Comparison of ENCODE assay signal across 8 cellular contexts in the genomic region with DNA sequence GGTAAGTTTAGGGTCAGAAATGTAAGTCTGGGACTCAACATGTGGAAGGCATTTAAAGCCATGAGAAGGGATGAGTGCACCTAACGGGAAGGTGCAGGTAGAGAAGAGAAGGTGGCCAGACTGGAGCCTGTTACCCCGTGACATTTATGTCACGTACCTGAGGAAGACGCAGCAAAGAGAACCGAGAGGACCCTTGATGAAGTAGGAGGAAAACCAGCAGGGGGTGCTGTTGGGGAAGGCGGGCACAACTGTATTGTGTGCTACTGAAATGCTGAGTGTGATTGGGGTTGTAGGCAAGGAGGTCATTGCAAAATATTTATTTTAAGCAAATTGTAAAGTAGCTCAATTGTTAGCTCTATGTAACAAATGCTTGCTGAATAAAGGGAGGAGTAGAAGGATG.
A peak's percentile ranks its signal among the peaks of the same experiment; 100 is the strongest.
DNase-seq lines count a peak whose midpoint lies in the region; ATAC-seq and TF ChIP-seq lines count a peak whose summit lies in the region.

No MANE protein-coding gene starts in this region.

- H3K36me3 ChIP-seq in left ventricle myocardium inferior, result no peaks in the 10 kb centered on the region

- peaks cover 6% of the 10 kb centered on the region for H3K4me1 ChIP-seq in left ventricle myocardium inferior

- no peaks in the 10 kb centered on the region for H3K9me3 ChIP-seq in left ventricle myocardium inferior (replicated peaks)

- intact Hi-C loops in left ventricle myocardium inferior (cut with micrococcal nuclease), result no loop called here

- TF ChIP-seq CTCF in left ventricle myocardium inferior (IDR thresholded peaks at IDR 0.05; ENCODE audit: borderline replicate concordance), result peak; percentile 46

- ATAC-seq in HG02938 (IDR thresholded peaks at IDR 0.05; ENCODE audit: unreplicated experiment) (no peak), GM18520 (IDR thresholded peaks at IDR 0.05; ENCODE audit: unreplicated experiment) (no peak)

- H3K4me3 ChIP-seq in left ventricle myocardium inferior, result no peak overlapping the region

- peaks cover 12% of the 10 kb centered on the region for H3K27me3 ChIP-seq in left ventricle myocardium inferior (ENCODE audit: low read depth)

- DNase-seq in GDM1 (lab: John Stamatoyannopoulos, UW) (peak; percentile 28), MV-4-11 (lab: John Stamatoyannopoulos, UW) (peak; percentile 65), activated T-cell treated with anti-CD3 and anti-CD28 coated beads for 4 hours (peak; percentile 73), left ventricle myocardium inferior (no peak), cortex of kidney (lab: John Stamatoyannopoulos, UW) (no peak)
- DNase-seq in stimulated activated CD4-positive, alpha-beta T cell treated with anti-CD3 and anti-CD28 coated beads, TNF-alpha, amount 100 ng/mL, for 24 hours (ENCODE audit: low read depth in 3 of 3), result peak; percentile 55 to 63 (median 61)

- H3K27ac ChIP-seq in left ventricle myocardium inferior (replicated peaks), result no peak overlapping the region

Comparison
In these comparisons a context has a peak if more than half of its experiments do, and no peak if none do; other contexts are left out.
1. DNase-seq: peak in GDM1 (single experiment), MV-4-11 (single experiment), activated T-cell treated with anti-CD3 and anti-CD28 coated beads for 4 hours (single experiment) and stimulated activated CD4-positive, alpha-beta T cell treated with anti-CD3 and anti-CD28 coated beads, TNF-alpha, amount 100 ng/mL, for 24 hours (3 of 3); none in left ventricle myocardium inferior (single experiment) and cortex of kidney (single experiment).